ENCODE assay signal across 1 cellular context in genomic region chr11:94153320-94153719, GRCh38.
A peak's percentile ranks its signal among the peaks of the same experiment; 100 is the strongest.
TF ChIP-seq lines count a peak whose summit lies in the region.

No MANE protein-coding gene starts in this region.

TF ChIP-seq in HepG2, 621 proteins besides CTCF, POLR2A, EP300 and RAD21 (continued from another document and continues in another):
- TF ChIP-seq USF2 (IDR thresholded peaks at IDR 0.05; ENCODE audit: low read depth, low read length): no peak
- TF ChIP-seq USF2 (CRISPR knock-in tag; IDR thresholded peaks at IDR 0.05; ENCODE audit: borderline replicate concordance): no peak
- TF ChIP-seq CBX5 (CRISPR knock-in tag; IDR thresholded peaks at IDR 0.05; ENCODE audit: borderline replicate concordance): no peak
- TF ChIP-seq ZNF335 (CRISPR knock-in tag; IDR thresholded peaks at IDR 0.05): no peak
- TF ChIP-seq ZNF549 (CRISPR knock-in tag; IDR thresholded peaks at IDR 0.05): no peak
- TF ChIP-seq ZNF589 (CRISPR knock-in tag; conservative IDR thresholded peaks at IDR 0.05): no peak
- TF ChIP-seq ELF3 (CRISPR knock-in tag; IDR thresholded peaks at IDR 0.05): peak; percentile 17; the same call in 1 of the 2 replicates
- TF ChIP-seq MIER2 (CRISPR knock-in tag; IDR thresholded peaks at IDR 0.05): 0 out of 2 replicates have a peak, but pooled peaks have one; percentile 25
- no peak for TF ChIP-seq FOXK1 (CRISPR knock-in tag; IDR thresholded peaks at IDR 0.05; ENCODE audit: borderline replicate concordance, low read depth)
- no peak for TF ChIP-seq TOE1 (CRISPR knock-in tag; IDR thresholded peaks at IDR 0.05)
- no peak for TF ChIP-seq DPF2 (CRISPR knock-in tag; IDR thresholded peaks at IDR 0.05; ENCODE audit: borderline replicate concordance, low read depth)
- TF ChIP-seq ZBTB1 (CRISPR knock-in tag; IDR thresholded peaks at IDR 0.05; ENCODE audit: borderline replicate concordance): no peak
- TF ChIP-seq ZBTB46 (CRISPR knock-in tag; IDR thresholded peaks at IDR 0.05; ENCODE audit: borderline replicate concordance): no peak
- TF ChIP-seq HNRNPK (IDR thresholded peaks at IDR 0.05; ENCODE audit: low read depth, low read length, poor library complexity, severe bottlenecking): no peak
- TF ChIP-seq NCOA5 (CRISPR knock-in tag; IDR thresholded peaks at IDR 0.05): no peak
- no peak for TF ChIP-seq TAF15 (IDR thresholded peaks at IDR 0.05; ENCODE audit: low read depth, low read length, poor library complexity, severe bottlenecking)
- TF ChIP-seq ETV6 (CRISPR knock-in tag; conservative IDR thresholded peaks at IDR 0.05): no peak
- peak; percentile 84 for TF ChIP-seq SOX5 (CRISPR knock-in tag; IDR thresholded peaks at IDR 0.05; ENCODE audit: borderline replicate concordance)
- no peak for TF ChIP-seq PLSCR1 (CRISPR knock-in tag; IDR thresholded peaks at IDR 0.05; ENCODE audit: borderline replicate concordance)
- no peak for TF ChIP-seq ZNF234 (CRISPR knock-in tag; conservative IDR thresholded peaks at IDR 0.05)
- TF ChIP-seq NR2C2 (CRISPR knock-in tag; IDR thresholded peaks at IDR 0.05; ENCODE audit: borderline replicate concordance): no peak
- TF ChIP-seq NONO (IDR thresholded peaks at IDR 0.05): no peak
- TF ChIP-seq NONO (CRISPR knock-in tag; conservative IDR thresholded peaks at IDR 0.05): peak; percentile 39; the same call in 1 of the 2 replicates
- no peak for TF ChIP-seq ZNF468 (CRISPR knock-in tag; IDR thresholded peaks at IDR 0.05)
- TF ChIP-seq IRF2 (CRISPR knock-in tag; IDR thresholded peaks at IDR 0.05): 0 out of 2 replicates have a peak, but pooled peaks have one; percentile 32
- no peak for TF ChIP-seq GRHL1 (CRISPR knock-in tag; conservative IDR thresholded peaks at IDR 0.05)
- no peak for TF ChIP-seq ZNF225 (CRISPR knock-in tag; IDR thresholded peaks at IDR 0.05)
- TF ChIP-seq TERF1 (CRISPR knock-in tag; IDR thresholded peaks at IDR 0.05): no peak
- TF ChIP-seq ZKSCAN8 (CRISPR knock-in tag; IDR thresholded peaks at IDR 0.05; ENCODE audit: borderline replicate concordance): peak; percentile 63
- TF ChIP-seq SUZ12 (IDR thresholded peaks at IDR 0.05; ENCODE audit: low read depth, low read length): no peak
- no peak for TF ChIP-seq POLR2G (IDR thresholded peaks at IDR 0.05; ENCODE audit: low read depth, low read length)
- peak; percentile 44; the same call in 1 of the 2 replicates for TF ChIP-seq NCOA2 (CRISPR knock-in tag; IDR thresholded peaks at IDR 0.05)
- TF ChIP-seq ZNF205 (CRISPR knock-in tag; IDR thresholded peaks at IDR 0.05): no peak
- TF ChIP-seq BRD4 (CRISPR knock-in tag; IDR thresholded peaks at IDR 0.05): no peak
- no peak for TF ChIP-seq CBFB (CRISPR knock-in tag; IDR thresholded peaks at IDR 0.05)
- no peak for TF ChIP-seq ZSCAN30 (CRISPR knock-in tag; IDR thresholded peaks at IDR 0.05)
- no peak for TF ChIP-seq XBP1 (CRISPR knock-in tag; IDR thresholded peaks at IDR 0.05)
- no peak for TF ChIP-seq ZNF598 (CRISPR knock-in tag; IDR thresholded peaks at IDR 0.05; ENCODE audit: borderline replicate concordance)
- TF ChIP-seq DZIP1 (CRISPR knock-in tag; IDR thresholded peaks at IDR 0.05): no peak
- TF ChIP-seq KLF15 (CRISPR knock-in tag; IDR thresholded peaks at IDR 0.05; ENCODE audit: borderline replicate concordance): no peak
- TF ChIP-seq HOXA5 (CRISPR knock-in tag; IDR thresholded peaks at IDR 0.05): no peak
- no peak for TF ChIP-seq CBX1 (IDR thresholded peaks at IDR 0.05; ENCODE audit: low read depth)
- no peak for TF ChIP-seq ZNF605 (CRISPR knock-in tag; IDR thresholded peaks at IDR 0.05)
- peak; percentile 18; the same call in 1 of the 2 replicates for TF ChIP-seq ARID4A (CRISPR knock-in tag; IDR thresholded peaks at IDR 0.05; ENCODE audit: borderline replicate concordance)
- no peak for TF ChIP-seq EED (CRISPR knock-in tag; IDR thresholded peaks at IDR 0.05)
- peak; percentile 16; the same call in 1 of the 2 replicates for TF ChIP-seq YEATS2 (CRISPR knock-in tag; IDR thresholded peaks at IDR 0.05; ENCODE audit: borderline replicate concordance)
- TF ChIP-seq SIX1 (CRISPR knock-in tag; IDR thresholded peaks at IDR 0.05; ENCODE audit: borderline replicate concordance): no peak
- TF ChIP-seq NR2F6 (IDR thresholded peaks at IDR 0.05): no peak
- TF ChIP-seq NR2F6 (CRISPR knock-in tag; IDR thresholded peaks at IDR 0.05): peak; percentile 35; the same call in 1 of the 2 replicates
- TF ChIP-seq NFKBIZ (CRISPR knock-in tag; IDR thresholded peaks at IDR 0.05): no peak
- peak; percentile 47; the same call in 1 of the 2 replicates for TF ChIP-seq MIXL1 (CRISPR knock-in tag; IDR thresholded peaks at IDR 0.05)
- 0 out of 2 replicates have a peak, but pooled peaks have one; percentile 31 for TF ChIP-seq ZNF792 (CRISPR knock-in tag; IDR thresholded peaks at IDR 0.05)
- no peak for TF ChIP-seq PLRG1 (conservative IDR thresholded peaks at IDR 0.05)
- TF ChIP-seq YEATS4 (CRISPR knock-in tag; IDR thresholded peaks at IDR 0.05; ENCODE audit: borderline replicate concordance): no peak
- no peak for TF ChIP-seq ZNF484 (CRISPR knock-in tag; IDR thresholded peaks at IDR 0.05; ENCODE audit: borderline replicate concordance, low read depth)
- TF ChIP-seq ZNF33B (CRISPR knock-in tag; IDR thresholded peaks at IDR 0.05): no peak
- TF ChIP-seq ZC3H4 (CRISPR knock-in tag; IDR thresholded peaks at IDR 0.05; ENCODE audit: borderline replicate concordance): no peak
- no peak for TF ChIP-seq XRCC5 (optimal IDR thresholded peaks at IDR 0.05; ENCODE audit: low read length)
- no peak for TF ChIP-seq MLX (CRISPR knock-in tag; IDR thresholded peaks at IDR 0.05)
- no peak for TF ChIP-seq KDM5B (CRISPR knock-in tag; IDR thresholded peaks at IDR 0.05; ENCODE audit: borderline replicate concordance)
- no peak for TF ChIP-seq NR1H2 (CRISPR knock-in tag; IDR thresholded peaks at IDR 0.05; ENCODE audit: borderline replicate concordance, low read depth)
- no peak for TF ChIP-seq ZMAT5 (CRISPR knock-in tag; IDR thresholded peaks at IDR 0.05; ENCODE audit: borderline replicate concordance, low read depth)
